31 cellular contexts compared by ENCODE assay signal in genomic region chr6:88750936-88751335, GRCh38.
"Had no signal": no experiment of that assay in that cellular context is flagged by ENCODE, and none has a peak within 500 bp of the region (broad histone marks: within the 10 kb centered on the region; RNA-seq: fewer than 3 reads in every experiment).

No MANE protein-coding gene starts in this region.

- H3K4me3 ChIP-seq: adrenal gland, body of pancreas, breast epithelium had no signal

- DNase-seq: activated B cell treated with CpG ODN at 0.5 μM for 24 hours; activated CD4-positive, alpha-beta memory T cell treated with anti-CD3 and anti-CD28 coated beads for 36 hours; activated CD4-positive, alpha-beta T cell treated with anti-CD3 and anti-CD28 coated beads for 4 hours; activated CD4-positive, alpha-beta T cell treated with anti-CD3 and anti-CD28 coated beads, Interleukin-2, amount 10 ng/mL, durations not matched to agents 24 days and 14 days; activated CD4-positive, alpha-beta T cell treated with anti-CD3 and anti-CD28 coated beads, Interleukin-2, amount 50 U/mL, for 1 hour; activated CD4-positive, alpha-beta T cell treated with anti-CD3 and anti-CD28 coated beads, Interleukin-2, amount 50 U/mL, for 4 hours; activated CD4-positive, CD25-positive, alpha-beta regulatory T cell treated with anti-CD3 and anti-CD28 coated beads, Interleukin-2, amount 50 U/mL, for 72 hours; activated CD8-positive, alpha-beta memory T cell treated with anti-CD3 and anti-CD28 coated beads, Interleukin-2, amount 50 U/mL, for 4 hours; activated CD8-positive, alpha-beta T cell treated with anti-CD3 and anti-CD28 coated beads for 36 hours; activated effector memory CD4-positive, alpha-beta T cell treated with anti-CD3 and anti-CD28 coated beads, Interleukin-2, amount 50 U/mL, for 16 hours; activated gamma-delta T cell treated with Interleukin-2 at 50 U/mL for 16 hours; activated naive CD4-positive, alpha-beta T cell; activated naive CD4-positive, alpha-beta T cell treated with anti-CD3 and anti-CD28 coated beads for 36 hours; activated naive CD4-positive, alpha-beta T cell treated with anti-CD3 and anti-CD28 coated beads, Interleukin-2, amount 50 U/mL, for 16 hours; activated naive CD8-positive, alpha-beta T cell treated with anti-CD3 and anti-CD28 coated beads for 36 hours; activated T-cell treated with anti-CD3 and anti-CD28 coated beads for 4 hours; activated T-cell treated with anti-CD3 and anti-CD28 coated beads, Interleukin-2, amount 50 U/mL, for 1 hour; activated T-cell treated with anti-CD3 and anti-CD28 coated beads, Interleukin-2, amount 50 U/mL, for 4 hours; activated T-cell treated with anti-CD3 and anti-CD28 coated beads, Interleukin-2, amount 50 U/mL, for 72 hours; adrenal gland; amniotic stem cell; aorta; body of pancreas; brain microvascular endothelial cell; central memory CD4-positive, alpha-beta T cell; T-helper 2 cell; T-helper 9 cell had no signal

- ATAC-seq: activated CD8-positive, alpha-beta T cell treated with anti-CD3 and anti-CD28 coated beads for 36 hours; activated naive CD4-positive, alpha-beta T cell treated with anti-CD3 and anti-CD28 coated beads, Interleukin-2, amount 50 U/mL, for 72 hours; activated T-cell treated with anti-CD3 and anti-CD28 coated beads, Interleukin-2, amount 50 U/mL, for 4 hours; activated T-cell treated with anti-CD3 and anti-CD28 coated beads, Interleukin-2, amount 50 U/mL, for 72 hours; activated T-helper 17 cell treated with anti-CD3 and anti-CD28 coated beads, Interleukin-2, amount 50 U/mL, for 72 hours; body of pancreas had no signal

- H3K9me3 ChIP-seq: adrenal gland, body of pancreas, breast epithelium had no signal

- H3K36me3 ChIP-seq: adrenal gland, brain microvascular endothelial cell, breast epithelium had no signal

- H3K27ac ChIP-seq: adrenal gland, body of pancreas, brain microvascular endothelial cell, breast epithelium, VCaP had no signal

- H3K4me1 ChIP-seq: adrenal gland, body of pancreas, breast epithelium had no signal

- H3K27me3 ChIP-seq: adrenal gland, body of pancreas, brain microvascular endothelial cell, breast epithelium had no signal
